ENCODE assay signal across 22 cellular contexts in the genomic region with DNA sequence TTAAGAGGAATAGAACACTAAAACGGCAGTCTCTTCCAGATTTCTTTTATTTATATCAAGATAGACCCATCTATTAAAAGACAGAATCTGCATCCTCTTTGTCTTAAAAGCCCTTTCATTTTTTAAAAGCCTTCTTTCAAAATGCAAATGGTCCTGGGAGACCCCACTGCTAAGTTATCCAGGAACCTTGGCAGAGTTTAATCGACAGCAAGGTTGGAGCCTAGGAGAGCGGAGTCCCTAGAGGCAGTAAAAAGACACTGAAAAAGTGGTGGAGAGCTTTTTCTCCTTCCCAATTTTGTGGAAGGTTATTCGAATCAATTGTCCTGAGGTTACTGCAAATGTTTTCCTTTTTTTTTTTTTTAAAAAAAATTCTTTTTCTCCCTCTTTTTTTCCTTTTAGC.
"Had no signal": no experiment of that assay in that cellular context is flagged by ENCODE, and none has a peak within 500 bp of the region (broad histone marks: within the 10 kb centered on the region; RNA-seq: fewer than 3 reads in every experiment).

No MANE protein-coding gene starts in this region.

- H3K36me3 Mint-ChIP-seq: activated CD4-positive, alpha-beta memory T cell treated with anti-CD3 and anti-CD28 coated beads for 36 hours; activated naive CD8-positive, alpha-beta T cell; brain had no signal

- H3K9me3 ChIP-seq: SJSA1 had no signal

- DNase-seq: activated B cell treated with CpG ODN at 0.5 μM for 24 hours; activated CD4-positive, alpha-beta memory T cell treated with anti-CD3 and anti-CD28 coated beads for 36 hours; activated CD4-positive, alpha-beta T cell treated with anti-CD3 and anti-CD28 coated beads for 1 hour; activated CD4-positive, alpha-beta T cell treated with anti-CD3 and anti-CD28 coated beads, Interleukin-2, amount 10 ng/mL, durations not matched to agents 7 days and 5 days; activated CD8-positive, alpha-beta memory T cell treated with anti-CD3 and anti-CD28 coated beads for 24 hours; activated gamma-delta T cell; activated naive CD4-positive, alpha-beta T cell treated with anti-CD3 and anti-CD28 coated beads for 36 hours; activated T-cell treated with anti-CD3 and anti-CD28 coated beads, Interleukin-2, amount 50 U/mL, for 4 hours; amygdala; NCI-H1048; NCI-H1930; NCI-H446; NCI-H524; PC-3; SHP77; T-helper 17 cell; T-helper 9 cell had no signal

- H3K27me3 Mint-ChIP-seq: activated naive CD8-positive, alpha-beta T cell had no signal

- ATAC-seq: activated T-cell treated with anti-CD3 and anti-CD28 coated beads, Interleukin-2, amount 50 U/mL, for 4 hours; PC-3; SK-N-SH treated with all-trans-retinoic acid at 6 μM for 48 hours; T-helper 17 cell had no signal

- H3K27ac Mint-ChIP-seq: activated B cell treated with CpG ODN at 0.5 μM for 24 hours; activated CD4-positive, alpha-beta memory T cell treated with anti-CD3 and anti-CD28 coated beads for 36 hours; activated CD4-positive, alpha-beta T cell treated with anti-CD3 and anti-CD28 coated beads, Interleukin-2, amount 10 ng/mL, durations not matched to agents 7 days and 5 days; activated naive CD4-positive, alpha-beta T cell treated with anti-CD3 and anti-CD28 coated beads for 36 hours; activated naive CD8-positive, alpha-beta T cell; T-helper 17 cell had no signal

- H3K27me3 ChIP-seq: SJSA1 had no signal

- H3K4me1 Mint-ChIP-seq: activated B cell treated with CpG ODN at 0.5 μM for 24 hours; activated CD4-positive, alpha-beta T cell treated with anti-CD3 and anti-CD28 coated beads, Interleukin-2, amount 10 ng/mL, durations not matched to agents 7 days and 5 days; central memory CD8-positive, alpha-beta T cell had no signal

- H3K36me3 ChIP-seq: SJSA1 had no signal

- H3K27ac ChIP-seq: SJSA1 had no signal

- H3K4me1 ChIP-seq: SJSA1 had no signal

- H3K4me3 Mint-ChIP-seq: activated B cell treated with CpG ODN at 0.5 μM for 24 hours; activated CD4-positive, alpha-beta memory T cell treated with anti-CD3 and anti-CD28 coated beads for 36 hours; activated CD4-positive, alpha-beta T cell treated with anti-CD3 and anti-CD28 coated beads, Interleukin-2, amount 10 ng/mL, durations not matched to agents 7 days and 5 days; activated naive CD4-positive, alpha-beta T cell treated with anti-CD3 and anti-CD28 coated beads for 36 hours; activated naive CD8-positive, alpha-beta T cell; activated T-cell treated with anti-CD3 and anti-CD28 coated beads, Interleukin-2, amount 50 U/mL, for 4 hours; brain; central memory CD8-positive, alpha-beta T cell; T-helper 17 cell had no signal

- H3K4me3 ChIP-seq: SJSA1 had no signal

- H3K9me3 Mint-ChIP-seq: activated B cell treated with CpG ODN at 0.5 μM for 24 hours; activated CD4-positive, alpha-beta memory T cell treated with anti-CD3 and anti-CD28 coated beads for 36 hours; activated CD4-positive, alpha-beta T cell treated with anti-CD3 and anti-CD28 coated beads, Interleukin-2, amount 10 ng/mL, durations not matched to agents 7 days and 5 days; activated naive CD4-positive, alpha-beta T cell treated with anti-CD3 and anti-CD28 coated beads for 36 hours; activated T-cell treated with anti-CD3 and anti-CD28 coated beads, Interleukin-2, amount 50 U/mL, for 4 hours; brain; central memory CD8-positive, alpha-beta T cell had no signal
